Comparison of ENCODE assay signal across 21 cellular contexts in the genomic region with DNA sequence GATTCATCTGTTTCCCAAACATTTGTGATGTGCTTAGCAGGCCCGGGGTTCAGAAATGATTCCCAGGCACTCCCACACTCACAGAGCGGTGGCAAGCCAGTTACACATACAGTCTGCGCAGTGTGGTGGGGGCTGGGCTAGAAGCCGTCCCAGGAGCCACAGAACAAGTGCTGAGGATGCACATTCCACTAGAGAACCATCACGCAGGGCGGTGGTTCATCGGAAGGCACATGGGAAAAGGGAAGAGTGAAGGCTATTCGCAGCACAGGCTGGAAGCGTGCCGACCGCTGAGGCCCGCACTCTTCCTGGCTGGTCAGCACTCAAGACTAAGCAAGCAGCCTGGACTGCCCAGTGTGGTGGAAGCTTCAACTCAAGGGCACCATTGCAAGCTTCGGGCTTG.
DNase-seq lines count a peak whose midpoint lies in the region; FAIRE-seq and TF ChIP-seq lines count a peak whose summit lies in the region.
"Had no signal": no experiment of that assay in that cellular context is flagged by ENCODE, and none has a peak within 500 bp of the region (broad histone marks: within the 10 kb centered on the region; RNA-seq: fewer than 3 reads in every experiment).

No MANE protein-coding gene starts in this region.

- no peak for TF ChIP-seq CTCF in kidney (IDR thresholded peaks at IDR 0.05; ENCODE audit: borderline replicate concordance, extremely low read depth, insufficient read depth)

- H3K9ac ChIP-seq in kidney (ENCODE audit: low read length in 2 of 2), result no peak overlapping the region

- H3K9me3 ChIP-seq in SJCRH30 (replicated peaks), result no peaks in the 10 kb centered on the region; the same call in 1 of the 2 replicates
- H3K9me3 ChIP-seq in kidney (ENCODE audit: control insufficient read depth in 1 of 2, low read length in 2 of 2), result no peaks in the 10 kb centered on the region

- H3K27me3 ChIP-seq in SJCRH30, result no peaks in the 10 kb centered on the region; the same call in 1 of the 2 replicates

- H3K36me3 ChIP-seq in SJCRH30 (no peaks in the 10 kb centered on the region), kidney (ENCODE audit: control insufficient read depth in 1 of 2, insufficient read depth in 2 of 2, low read length in 2 of 2) (no peaks in the 10 kb centered on the region)

- H3K4me3 ChIP-seq in SJCRH30, result no peak overlapping the region
- H3K4me3 ChIP-seq in kidney (ENCODE audit: low read length in 2 of 2), result no peak overlapping the region
- H3K4me3 ChIP-seq: SK-N-MC had no signal

- DNase-seq in amniotic epithelial cell (ENCODE audit: low read depth), result peak; percentile 71
- DNase-seq in kidney tubule cell (ENCODE audit: low spot score), result peak; percentile 11
- peak; percentile 72 for DNase-seq in posterior vena cava (ENCODE audit: low spot score)
- no peak for DNase-seq in NCI-H524 treated with DMSO at 0.1 percent for 48 hours (lab: John Stamatoyannopoulos, UW)
- DNase-seq in activated CD4-positive, alpha-beta T cell treated with anti-CD3 and anti-CD28 coated beads, Interleukin-2, amount 50 U/mL, for 48 hours, result no peak
- no peak for DNase-seq in SJCRH30
- DNase-seq in kidney, result no peak
- DNase-seq: AML-193; CD4-positive, CD25-positive, alpha-beta regulatory T cell; COR-L47; DMS 273 treated with DMSO at 0.1 percent for 48 hours; GDM1; GOT3; KBM-7; NCI-H1105; NCI-H2081; NCI-H446 treated with DMSO at 0.1 percent for 48 hours; NCI-H748 treated with DMSO at 0.1 percent for 48 hours; OCI-M1; Right ventricle myocardium superior had no signal

- intact Hi-C loops in posterior vena cava (cut with DNase I) (no loop called here), kidney (cut with DNase I) (no loop called here)

- H3K4me1 ChIP-seq in SJCRH30 (no peaks in the 10 kb centered on the region), kidney (ENCODE audit: control insufficient read depth in 1 of 2, insufficient read depth in 1 of 2, low read depth in 1 of 2, low read length in 2 of 2) (peaks cover 0 to 6% of the 10 kb centered on the region in 2 donors)

- no peak for FAIRE-seq in kidney (lab: Jason Lieb, UNC)

- H3K27ac ChIP-seq in SJCRH30 (no peak overlapping the region), kidney (ENCODE audit: low read depth in 2 of 2, low read length in 2 of 2) (no peak overlapping the region)
- H3K27ac ChIP-seq: SK-N-MC had no signal

Comparison
In these comparisons a context has a peak if more than half of its experiments do, and no peak if none do; other contexts are left out.
1. DNase-seq: peak in amniotic epithelial cell (single experiment), kidney tubule cell (single experiment) and posterior vena cava (single experiment); none in NCI-H524 treated with DMSO at 0.1 percent for 48 hours (single experiment), activated CD4-positive, alpha-beta T cell treated with anti-CD3 and anti-CD28 coated beads, Interleukin-2, amount 50 U/mL, for 48 hours (0 of 2), SJCRH30 (0 of 2) and kidney (single experiment).